Comparison of ENCODE assay signal across 17 cellular contexts in the genomic region with DNA sequence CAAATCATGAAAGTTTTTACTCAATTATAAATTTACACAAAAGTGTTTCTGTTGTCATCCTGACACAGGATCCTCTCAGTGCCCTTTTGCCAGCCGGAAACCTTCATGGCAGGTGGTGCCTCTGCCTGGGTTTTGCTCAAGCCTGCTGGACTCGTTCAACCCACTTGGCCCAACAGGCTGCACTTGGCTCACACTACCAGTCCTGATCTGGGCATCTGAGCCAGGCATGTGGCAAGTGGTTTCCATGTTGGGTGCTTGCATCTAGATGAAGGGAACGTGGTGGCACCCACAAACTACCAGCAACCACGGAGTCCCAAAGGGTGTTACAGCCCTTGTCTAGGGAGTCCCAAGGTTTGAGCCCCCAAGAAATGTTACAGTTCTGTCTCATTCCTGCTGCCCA.
"Had no signal": no experiment of that assay in that cellular context is flagged by ENCODE, and none has a peak within 500 bp of the region (broad histone marks: within the 10 kb centered on the region; RNA-seq: fewer than 3 reads in every experiment).

No MANE protein-coding gene starts in this region.

- H3K36me3 Mint-ChIP-seq: natural killer cell treated with Interleukin-12 subunit alpha and Interleukin-12 subunit beta and Interleukin-15 and Interleukin-18, amount 100 ng/mL, for 72 hours had no signal

- H3K36me3 ChIP-seq: left ventricle myocardium inferior, thyroid gland, vagina had no signal

- H3K4me3 ChIP-seq: left ventricle myocardium inferior, thyroid gland, vagina had no signal

- H3K4me3 Mint-ChIP-seq: natural killer cell treated with Interleukin-12 subunit alpha and Interleukin-12 subunit beta and Interleukin-15 and Interleukin-18, amount 100 ng/mL, for 72 hours had no signal

- H3K27me3 ChIP-seq: thyroid gland, vagina had no signal

- ATAC-seq: right cardiac atrium had no signal

- FAIRE-seq: astrocyte, keratinocyte, small intestine had no signal

- H3K9me3 ChIP-seq: left ventricle myocardium inferior, thyroid gland, vagina had no signal

- H3K27ac ChIP-seq: left ventricle myocardium inferior, thyroid gland, vagina had no signal

- H3K27ac Mint-ChIP-seq: natural killer cell treated with Interleukin-12 subunit alpha and Interleukin-12 subunit beta and Interleukin-15 and Interleukin-18, amount 100 ng/mL, for 72 hours; progenitor cell of endocrine pancreas had no signal

- DNase-seq: activated CD4-positive, CD25-positive, alpha-beta regulatory T cell treated with anti-CD3 and anti-CD28 coated beads, Interleukin-2, amount 50 U/mL, for 72 hours; activated naive CD4-positive, alpha-beta T cell; activated T-cell treated with anti-CD3 and anti-CD28 coated beads for 4 hours; hippocampal formation; left ventricle myocardium inferior; mesenchymal stem cell; occipital lobe; small intestine; T-helper 1 cell; T1000; thyroid gland had no signal

- H3K9me3 Mint-ChIP-seq: natural killer cell treated with Interleukin-12 subunit alpha and Interleukin-12 subunit beta and Interleukin-15 and Interleukin-18, amount 100 ng/mL, for 72 hours had no signal
